8 cellular contexts compared by ENCODE assay signal in genomic region chr1:203306089-203306969, GRCh38. TPM values are rescaled to one million over a fixed set of nuclear protein-coding genes. Genes with fewer than 3 reads are reported as not detected.
A peak's percentile ranks its signal among the peaks of the same experiment; 100 is the strongest.
DNase-seq lines count a peak whose midpoint lies in the region; TF ChIP-seq lines count a peak whose summit lies in the region.

No MANE protein-coding gene starts in this region.

- no peaks in the 10 kb centered on the region for H3K9me3 Mint-ChIP-seq in activated CD4-positive, alpha-beta memory T cell treated with anti-CD3 and anti-CD28 coated beads, Interleukin-2, amount 10 ng/mL, durations not matched to agents 7 days and 5 days

- H3K9me3 ChIP-seq in testis = no peaks in the 10 kb centered on the region

- H3K36me3 ChIP-seq in testis (ENCODE audit: low read depth, missing control alignments) = no peaks in the 10 kb centered on the region

- TF ChIP-seq CTCF in testis (IDR thresholded peaks at IDR 0.05) = no peak

- no peaks in the 10 kb centered on the region for H3K27me3 ChIP-seq in testis

- peak overlapping the region; percentile 97 to 99 for H3K27ac ChIP-seq in testis

- H3K36me3 Mint-ChIP-seq in activated CD4-positive, alpha-beta memory T cell treated with anti-CD3 and anti-CD28 coated beads, Interleukin-2, amount 10 ng/mL, durations not matched to agents 7 days and 5 days (ENCODE audit: low read depth) = peaks cover 57% of the 10 kb centered on the region

- TF ChIP-seq POLR2A in erythroblast (IDR thresholded peaks at IDR 0.05; ENCODE audit: low read length) (peak; percentile 85), testis (IDR thresholded peaks at IDR 0.05) (no peak)

- POLR2A ChIA-PET in activated CD4-positive, alpha-beta memory T cell treated with anti-CD3 and anti-CD28 coated beads, Interleukin-2, amount 10 ng/mL, durations not matched to agents 7 days and 5 days (lab: Charles Lee) = interaction anchor here (0.7 to 10.0 kb wide), 11 partner anchors 9 to 315 kb away, joined by 3 to 646 read pairs (median 5); no protein-coding TSS in a partner anchor

- peak overlapping the region; percentile 98 for H3K4me3 Mint-ChIP-seq in activated CD4-positive, alpha-beta memory T cell treated with anti-CD3 and anti-CD28 coated beads, Interleukin-2, amount 10 ng/mL, durations not matched to agents 7 days and 5 days

- CTCF ChIA-PET in activated CD4-positive, alpha-beta memory T cell treated with anti-CD3 and anti-CD28 coated beads, Interleukin-2, amount 10 ng/mL, durations not matched to agents 7 days and 5 days (lab: Charles Lee) = interaction anchor here (0.6 to 8.2 kb wide), 9 partner anchors 10 to 182 kb away, joined by 3 to 146 read pairs (median 22); no protein-coding TSS in a partner anchor

- peak overlapping the region; percentile 92 for H3K27ac Mint-ChIP-seq in activated CD4-positive, alpha-beta memory T cell treated with anti-CD3 and anti-CD28 coated beads, Interleukin-2, amount 10 ng/mL, durations not matched to agents 7 days and 5 days

- WGBS in testis, 2 donors = 0 to 3% methylated on average over 20 to 22 of the region's 22 CpGs

- H3K27me3 Mint-ChIP-seq in activated CD4-positive, alpha-beta memory T cell treated with anti-CD3 and anti-CD28 coated beads, Interleukin-2, amount 10 ng/mL, durations not matched to agents 7 days and 5 days = no peaks in the 10 kb centered on the region

- peaks cover 65% of the 10 kb centered on the region for H3K4me1 Mint-ChIP-seq in activated CD4-positive, alpha-beta memory T cell treated with anti-CD3 and anti-CD28 coated beads, Interleukin-2, amount 10 ng/mL, durations not matched to agents 7 days and 5 days

- peak; percentile 33 for DNase-seq in stimulated activated CD4-positive, alpha-beta T cell treated with anti-CD3 and anti-CD28 coated beads, Interleukin-12 subunit alpha, Interleukin-12 subunit beta, amount 100 ng/mL, for 4 hours
- no peak for DNase-seq in stimulated activated CD4-positive, alpha-beta T cell treated with anti-CD3 and anti-CD28 coated beads, Interleukin-1b, Interleukin-23, amount 100 ng/mL, for 48 hours
- DNase-seq in NCI-H2081 treated with DMSO at 0.1 percent for 48 hours (lab: John Stamatoyannopoulos, UW) = peak; percentile 19
- peak; percentile 47 for DNase-seq in activated CD4-positive, alpha-beta memory T cell treated with anti-CD3 and anti-CD28 coated beads, Interleukin-2, amount 10 ng/mL, durations not matched to agents 7 days and 5 days
- DNase-seq in erythroblast (lab: John Stamatoyannopoulos, UW) = peak; percentile 93 to 96
- peak; percentile 86 for DNase-seq in midbrain (lab: John Stamatoyannopoulos, UW)
- peak; percentile 84 for DNase-seq in testis
- DNase-seq in KG1 (lab: John Stamatoyannopoulos, UW) = no peak

- peaks cover 23% of the 10 kb centered on the region for H3K4me1 ChIP-seq in testis

- peak overlapping the region; percentile 93 to 95 for H3K4me3 ChIP-seq in testis

- intact Hi-C loops in testis (cut with DNase I; ENCODE audit: low total_unique reads) = no loop called here

RNA-seq across cellular contexts. Expression of gene BTG2, which starts 1.0 kb away (rescaled TPM):
- total RNA-seq in activated CD4-positive, alpha-beta memory T cell treated with anti-CD3 and anti-CD28 coated beads, Interleukin-2, amount 10 ng/mL, durations not matched to agents 7 days and 5 days = 100 to 1,000 TPM; 116 TPM
- 10 to 100 TPM; 14.5 to 23.8 TPM for total RNA-seq in testis
- 25.4 TPM for polyA plus RNA-seq in testis (ENCODE audit: insufficient read depth, low read depth, low replicate concordance)

RNA-seq across cellular contexts. Expression of gene FMOD, which starts 44.6 kb away (rescaled TPM):
- total RNA-seq in activated CD4-positive, alpha-beta memory T cell treated with anti-CD3 and anti-CD28 coated beads, Interleukin-2, amount 10 ng/mL, durations not matched to agents 7 days and 5 days = under 1 TPM; 0.23 to 0.45 TPM
- total RNA-seq in testis = 1 to 10 TPM; 5.2 to 9.5 TPM
- polyA plus RNA-seq in testis (ENCODE audit: insufficient read depth, low read depth, low replicate concordance) = 26.4 TPM

Comparison
In these comparisons a context has a peak if more than half of its experiments do, and no peak if none do; other contexts are left out.
1. DNase-seq: peak in stimulated activated CD4-positive, alpha-beta T cell treated with anti-CD3 and anti-CD28 coated beads, Interleukin-12 subunit alpha, Interleukin-12 subunit beta, amount 100 ng/mL, for 4 hours (single experiment), NCI-H2081 treated with DMSO at 0.1 percent for 48 hours (single experiment), activated CD4-positive, alpha-beta memory T cell treated with anti-CD3 and anti-CD28 coated beads, Interleukin-2, amount 10 ng/mL, durations not matched to agents 7 days and 5 days (single experiment), erythroblast (2 of 2), midbrain (single experiment) and testis (single experiment); none in stimulated activated CD4-positive, alpha-beta T cell treated with anti-CD3 and anti-CD28 coated beads, Interleukin-1b, Interleukin-23, amount 100 ng/mL, for 48 hours (single experiment) and KG1 (single experiment).
2. RNA of gene BTG2, which starts 1.0 kb away (total RNA-seq): 116 TPM in activated CD4-positive, alpha-beta memory T cell treated with anti-CD3 and anti-CD28 coated beads, Interleukin-2, amount 10 ng/mL, durations not matched to agents 7 days and 5 days; 14.5 to 23.8 TPM in testis; every median in the first group is over 4 times any median in the second.
3. RNA of gene FMOD, which starts 44.6 kb away (total RNA-seq): 5.2 to 9.5 TPM in testis; 0.23 to 0.45 TPM in activated CD4-positive, alpha-beta memory T cell treated with anti-CD3 and anti-CD28 coated beads, Interleukin-2, amount 10 ng/mL, durations not matched to agents 7 days and 5 days; every median in the first group is over 4 times any median in the second.